17 cellular contexts compared by ENCODE assay signal in the genomic region with DNA sequence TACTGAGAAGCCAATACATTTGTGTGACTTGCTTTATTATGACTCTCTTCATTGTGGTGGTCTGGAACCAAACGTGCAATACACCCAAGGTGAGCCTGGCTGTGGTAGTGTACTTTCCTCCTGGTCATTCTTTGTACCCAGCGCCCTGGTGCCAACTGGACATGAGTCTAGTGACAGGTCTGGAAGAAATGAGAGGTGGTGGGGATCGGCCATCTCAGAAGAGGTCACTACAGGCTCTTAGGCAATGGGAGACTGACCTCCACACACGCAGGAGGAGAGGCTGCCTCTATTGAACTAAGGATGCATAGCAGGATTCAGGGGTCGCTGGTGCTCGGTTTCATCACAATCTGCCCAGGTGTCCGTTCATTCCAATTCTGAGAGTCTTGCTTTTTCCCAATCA.
"Had no signal": no experiment of that assay in that cellular context is flagged by ENCODE, and none has a peak within 500 bp of the region (broad histone marks: within the 10 kb centered on the region; RNA-seq: fewer than 3 reads in every experiment).

No MANE protein-coding gene starts in this region.

- H3K27ac Mint-ChIP-seq: immature natural killer cell; nephron; neural progenitor cell; stimulated activated naive B cell treated with anti-CD40 and anti-IgM and Interleukin-4, amounts not matched to agents 10 μg/mL and 1 μg/mL and 100 μg/mL, for 72 hours; stimulated activated naive CD8-positive, alpha-beta T cell treated with anti-CD3 and anti-CD28 coated beads, Interleukin-15, Interleukin-2, amounts not matched to agents 100 ng/mL and 50 ng/mL, for 24 hours had no signal

- H3K36me3 ChIP-seq: neural progenitor cell, spleen, transverse colon had no signal

- H3K4me1 ChIP-seq: neural progenitor cell, psoas muscle, transverse colon had no signal

- H3K27ac ChIP-seq: neural progenitor cell, psoas muscle, skin epidermis, spleen, transverse colon had no signal

- H3K9me3 ChIP-seq: psoas muscle, spleen, transverse colon had no signal

- DNase-seq: cerebellar nuclear complex; cortex of kidney; effector CD4-positive, alpha-beta T cell; hypothalamus; immature natural killer cell; mesenchymal stem cell; midbrain; naive thymus-derived CD4-positive, alpha-beta T cell; psoas muscle; right cardiac atrium; spleen; stimulated activated naive B cell treated with anti-CD40 and anti-IgM and Interleukin-4, amounts not matched to agents 10 μg/mL and 1 μg/mL and 100 μg/mL, for 72 hours; transverse colon had no signal

- ATAC-seq: naive thymus-derived CD4-positive, alpha-beta T cell; psoas muscle; right cardiac atrium; stimulated activated naive B cell treated with anti-CD40 and anti-IgM and Interleukin-4, amounts not matched to agents 10 μg/mL and 1 μg/mL and 100 μg/mL, for 72 hours had no signal

- H3K36me3 Mint-ChIP-seq: immature natural killer cell; naive thymus-derived CD4-positive, alpha-beta T cell; neural progenitor cell; stimulated activated naive B cell treated with anti-CD40 and anti-IgM and Interleukin-4, amounts not matched to agents 10 μg/mL and 1 μg/mL and 100 μg/mL, for 72 hours had no signal

- H3K4me1 Mint-ChIP-seq: immature natural killer cell had no signal

- H3K4me3 ChIP-seq: neural progenitor cell, psoas muscle, skin epidermis, spleen, transverse colon had no signal

- H3K4me3 Mint-ChIP-seq: immature natural killer cell; naive thymus-derived CD4-positive, alpha-beta T cell; nephron; neural progenitor cell; stimulated activated naive B cell treated with anti-CD40 and anti-IgM and Interleukin-4, amounts not matched to agents 10 μg/mL and 1 μg/mL and 100 μg/mL, for 72 hours; stimulated activated naive CD8-positive, alpha-beta T cell treated with anti-CD3 and anti-CD28 coated beads, Interleukin-15, Interleukin-2, amounts not matched to agents 100 ng/mL and 50 ng/mL, for 24 hours had no signal

- H3K9me3 Mint-ChIP-seq: immature natural killer cell; naive thymus-derived CD4-positive, alpha-beta T cell; neural progenitor cell; stimulated activated naive B cell treated with anti-CD40 and anti-IgM and Interleukin-4, amounts not matched to agents 10 μg/mL and 1 μg/mL and 100 μg/mL, for 72 hours; stimulated activated naive CD8-positive, alpha-beta T cell treated with anti-CD3 and anti-CD28 coated beads, Interleukin-15, Interleukin-2, amounts not matched to agents 100 ng/mL and 50 ng/mL, for 24 hours had no signal
